Comparison of ENCODE assay signal across 8 cellular contexts in the genomic region with DNA sequence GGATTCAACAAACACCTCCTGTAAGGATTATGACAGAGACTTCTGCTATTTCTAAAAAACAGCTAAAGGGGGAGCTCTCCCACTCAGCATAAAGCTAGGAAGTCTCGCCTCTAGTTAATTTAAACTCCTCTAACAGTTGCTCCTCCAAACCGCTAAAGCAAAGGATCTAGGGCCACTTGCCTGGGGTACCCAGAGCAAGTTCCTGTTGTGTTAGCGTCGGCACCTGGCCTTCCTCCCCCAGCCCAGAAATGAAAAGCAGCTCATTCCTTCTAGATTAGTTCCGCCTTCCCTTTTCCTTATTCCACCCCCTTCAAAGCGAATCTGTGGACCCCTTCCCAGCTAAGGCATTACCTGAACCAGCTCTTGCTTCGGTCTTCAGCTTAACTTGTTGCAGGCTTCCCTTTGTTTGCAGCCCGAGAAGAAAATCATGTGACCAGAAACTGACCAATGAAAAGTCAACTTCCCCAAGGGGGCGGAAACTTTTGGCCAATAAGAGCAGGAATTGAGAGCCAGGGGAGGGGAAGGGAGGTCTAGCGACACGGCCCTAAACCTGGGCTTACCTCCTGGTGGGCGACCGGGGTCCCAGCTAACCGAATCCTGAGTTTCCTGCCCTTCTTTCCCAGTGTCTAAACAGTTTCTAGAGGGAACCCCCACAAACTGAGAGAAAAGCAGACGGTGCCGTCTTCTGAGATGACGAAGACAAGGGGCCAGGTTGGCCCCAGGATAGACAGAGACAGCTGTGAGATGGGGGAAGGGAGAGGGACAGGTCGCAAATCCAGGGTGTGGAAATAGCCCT. TPM values are rescaled to one million over a fixed set of nuclear protein-coding genes. Genes with fewer than 3 reads are reported as not detected.
DNase-seq lines count a peak whose midpoint lies in the region; ATAC-seq lines count a peak whose summit lies in the region.

A gene with protein sequence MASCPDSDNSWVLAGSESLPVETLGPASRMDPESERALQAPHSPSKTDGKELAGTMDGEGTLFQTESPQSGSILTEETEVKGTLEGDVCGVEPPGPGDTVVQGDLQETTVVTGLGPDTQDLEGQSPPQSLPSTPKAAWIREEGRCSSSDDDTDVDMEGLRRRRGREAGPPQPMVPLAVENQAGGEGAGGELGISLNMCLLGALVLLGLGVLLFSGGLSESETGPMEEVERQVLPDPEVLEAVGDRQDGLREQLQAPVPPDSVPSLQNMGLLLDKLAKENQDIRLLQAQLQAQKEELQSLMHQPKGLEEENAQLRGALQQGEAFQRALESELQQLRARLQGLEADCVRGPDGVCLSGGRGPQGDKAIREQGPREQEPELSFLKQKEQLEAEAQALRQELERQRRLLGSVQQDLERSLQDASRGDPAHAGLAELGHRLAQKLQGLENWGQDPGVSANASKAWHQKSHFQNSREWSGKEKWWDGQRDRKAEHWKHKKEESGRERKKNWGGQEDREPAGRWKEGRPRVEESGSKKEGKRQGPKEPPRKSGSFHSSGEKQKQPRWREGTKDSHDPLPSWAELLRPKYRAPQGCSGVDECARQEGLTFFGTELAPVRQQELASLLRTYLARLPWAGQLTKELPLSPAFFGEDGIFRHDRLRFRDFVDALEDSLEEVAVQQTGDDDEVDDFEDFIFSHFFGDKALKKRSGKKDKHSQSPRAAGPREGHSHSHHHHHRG (minus strand): TSS at position 382 of the 796 bp plus-strand sequence. CDS start 2,378 bp downstream, outside the sequence.

- H3K4me1 Mint-ChIP-seq in activated naive CD8-positive, alpha-beta T cell treated with anti-CD3 and anti-CD28 coated beads for 36 hours = peaks cover 71% of the 10 kb centered on the region

- peak; percentile 59 for ATAC-seq in HG02588 (IDR thresholded peaks at IDR 0.05; ENCODE audit: unreplicated experiment)

- H3K27ac Mint-ChIP-seq in activated naive CD8-positive, alpha-beta T cell treated with anti-CD3 and anti-CD28 coated beads for 36 hours = peak within 1 kb of the TSS; percentile 94

- H3K27ac ChIP-seq in temporal lobe (ENCODE audit: low read depth, low read length) = peak within 1 kb of the TSS; percentile 91

- H3K27me3 Mint-ChIP-seq in activated naive CD8-positive, alpha-beta T cell treated with anti-CD3 and anti-CD28 coated beads for 36 hours = no peaks in the 10 kb centered on the region

- H3K4me3 Mint-ChIP-seq in activated naive CD8-positive, alpha-beta T cell treated with anti-CD3 and anti-CD28 coated beads for 36 hours = peak within 1 kb of the TSS; percentile 89

- peak; percentile 73 for DNase-seq in GDM1 (lab: John Stamatoyannopoulos, UW)
- DNase-seq in NCI-H128 (lab: John Stamatoyannopoulos, UW; ENCODE audit: unreplicated experiment) = peak; percentile 84
- peak; percentile 98 for DNase-seq in SKM-1 treated with dmso at 0.1 percent for 144 hours (lab: John Stamatoyannopoulos, UW; ENCODE audit: unreplicated experiment)
- peak; percentile 79 for DNase-seq in activated naive CD8-positive, alpha-beta T cell treated with anti-CD3 and anti-CD28 coated beads for 36 hours
- peak; percentile 94 for DNase-seq in globus pallidus (ENCODE audit: low spot score)
- peak; percentile 69 for DNase-seq in non-pigmented ciliary epithelial cell (ENCODE audit: low read depth)

- peaks cover 5% of the 10 kb centered on the region for H3K36me3 Mint-ChIP-seq in activated naive CD8-positive, alpha-beta T cell treated with anti-CD3 and anti-CD28 coated beads for 36 hours

- no peaks in the 10 kb centered on the region for H3K9me3 Mint-ChIP-seq in activated naive CD8-positive, alpha-beta T cell treated with anti-CD3 and anti-CD28 coated beads for 36 hours

RNA-seq across cellular contexts. Expression of the gene that starts here (rescaled TPM):
- total RNA-seq in activated naive CD8-positive, alpha-beta T cell treated with anti-CD3 and anti-CD28 coated beads for 36 hours = 10 to 100 TPM; 12.2 to 13.2 TPM
- 17.2 TPM for total RNA-seq in temporal lobe

Comparison
In these comparisons a context has a peak if more than half of its experiments do, and no peak if none do; other contexts are left out.
1. Peak in every context shown above with its lines: DNase-seq, ATAC-seq and H3K27ac ChIP-seq.